1 cellular context compared by ENCODE assay signal in the genomic region with DNA sequence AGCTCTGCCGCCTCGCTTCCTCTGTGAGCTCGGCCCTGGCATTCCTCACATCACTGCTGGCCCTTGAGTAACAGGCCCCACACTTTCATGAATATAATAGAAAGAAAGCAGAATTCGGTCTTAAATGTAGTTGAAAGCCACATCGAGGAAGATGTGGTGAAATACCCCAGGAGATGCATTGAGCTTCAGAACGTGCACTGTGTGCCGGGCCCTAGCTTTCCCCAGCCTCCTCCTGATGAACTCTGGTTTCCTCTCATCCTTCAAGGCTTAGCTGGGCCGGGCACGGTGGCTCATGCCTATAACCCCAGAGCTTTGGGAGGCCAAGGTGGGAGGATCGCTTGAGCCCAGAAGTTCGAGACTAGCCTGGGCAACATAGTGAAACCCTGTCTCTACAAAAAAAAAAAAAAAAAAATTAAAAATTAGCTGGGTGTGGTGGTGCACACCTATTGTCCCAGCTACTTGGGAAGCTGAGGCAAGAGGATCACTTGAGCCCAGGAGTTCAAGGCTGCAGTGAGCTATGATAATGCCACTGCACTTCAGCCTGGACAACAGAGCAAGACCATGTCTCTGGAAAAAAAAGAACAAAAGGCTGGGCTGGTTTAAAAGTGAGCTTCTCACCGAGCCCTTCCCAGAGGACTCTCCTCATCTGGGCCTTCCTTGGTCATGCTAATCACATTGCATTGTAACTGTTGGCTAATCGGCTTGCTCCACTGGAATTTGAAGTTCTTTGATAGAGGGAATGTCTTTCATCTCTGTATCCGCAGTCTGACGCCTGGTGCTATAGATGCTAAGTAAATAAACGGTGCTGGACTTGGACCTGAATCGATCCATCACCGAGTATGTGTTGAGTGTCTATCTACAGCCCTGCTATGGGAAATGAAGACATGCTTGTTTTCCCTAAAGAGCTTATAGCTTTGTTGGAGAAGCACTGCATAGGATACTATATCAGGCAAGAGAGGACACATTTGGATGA.
TF ChIP-seq lines count a peak whose summit lies in the region.

No MANE protein-coding gene starts in this region.

TF ChIP-seq in HepG2, 621 proteins besides CTCF, POLR2A, EP300 and RAD21 (continued from another document and continues in another):
- TF ChIP-seq, protein P1, sequence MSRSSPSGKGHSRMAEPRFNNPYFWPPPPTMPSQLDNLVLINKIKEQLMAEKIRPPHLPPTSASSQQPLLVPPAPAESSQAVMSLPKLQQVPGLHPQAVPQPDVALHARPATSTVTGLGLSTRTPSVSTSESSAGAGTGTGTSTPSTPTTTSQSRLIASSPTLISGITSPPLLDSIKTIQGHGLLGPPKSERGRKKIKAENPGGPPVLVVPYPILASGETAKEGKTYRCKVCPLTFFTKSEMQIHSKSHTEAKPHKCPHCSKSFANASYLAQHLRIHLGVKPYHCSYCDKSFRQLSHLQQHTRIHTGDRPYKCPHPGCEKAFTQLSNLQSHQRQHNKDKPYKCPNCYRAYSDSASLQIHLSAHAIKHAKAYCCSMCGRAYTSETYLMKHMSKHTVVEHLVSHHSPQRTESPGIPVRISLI (CRISPR knock-in tag; IDR thresholded peaks at IDR 0.05; ENCODE audit: borderline replicate concordance): peak; percentile 91; the same call in 1 of the 2 replicates
- TF ChIP-seq NFIB (CRISPR knock-in tag; IDR thresholded peaks at IDR 0.05; ENCODE audit: borderline replicate concordance): no peak
- peak; percentile 75; the same call in 1 of the 2 replicates for TF ChIP-seq ZBTB14 (CRISPR knock-in tag; IDR thresholded peaks at IDR 0.05)
- peak; percentile 98 for TF ChIP-seq ELF3 (CRISPR knock-in tag; IDR thresholded peaks at IDR 0.05)
- TF ChIP-seq EZH2 (conservative IDR thresholded peaks at IDR 0.05; ENCODE audit: low read depth, low read length): no peak
- TF ChIP-seq ERF (CRISPR knock-in tag; IDR thresholded peaks at IDR 0.05): peak; percentile 98
- TF ChIP-seq, protein P2, sequence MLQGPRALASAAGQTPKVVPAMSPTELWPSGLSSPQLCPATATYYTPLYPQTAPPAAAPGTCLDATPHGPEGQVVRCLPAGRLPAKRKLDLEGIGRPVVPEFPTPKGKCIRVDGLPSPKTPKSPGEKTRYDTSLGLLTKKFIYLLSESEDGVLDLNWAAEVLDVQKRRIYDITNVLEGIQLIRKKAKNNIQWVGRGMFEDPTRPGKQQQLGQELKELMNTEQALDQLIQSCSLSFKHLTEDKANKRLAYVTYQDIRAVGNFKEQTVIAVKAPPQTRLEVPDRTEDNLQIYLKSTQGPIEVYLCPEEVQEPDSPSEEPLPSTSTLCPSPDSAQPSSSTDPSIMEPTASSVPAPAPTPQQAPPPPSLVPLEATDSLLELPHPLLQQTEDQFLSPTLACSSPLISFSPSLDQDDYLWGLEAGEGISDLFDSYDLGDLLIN (CRISPR knock-in tag; IDR thresholded peaks at IDR 0.05; ENCODE audit: borderline replicate concordance): peak; percentile 88; the same call in 1 of the 2 replicates
- no peak for TF ChIP-seq CBX2 (IDR thresholded peaks at IDR 0.05; ENCODE audit: low read depth, low read length)
- no peak for TF ChIP-seq CBX2 (CRISPR knock-in tag; IDR thresholded peaks at IDR 0.05; ENCODE audit: low read depth)
- TF ChIP-seq ZNF142 (CRISPR knock-in tag; IDR thresholded peaks at IDR 0.05): peak; percentile 90
- TF ChIP-seq ZNF430 (CRISPR knock-in tag; IDR thresholded peaks at IDR 0.05): peak; percentile 83; the same call in 1 of the 2 replicates
- TF ChIP-seq ZNF160 (CRISPR knock-in tag; IDR thresholded peaks at IDR 0.05): peak; percentile 86
- peak; percentile 18; the same call in 1 of the 2 replicates for TF ChIP-seq ZBTB38 (CRISPR knock-in tag; IDR thresholded peaks at IDR 0.05)
- no peak; the same call in 1 of the 2 replicates for TF ChIP-seq ZBTB7A (CRISPR knock-in tag; IDR thresholded peaks at IDR 0.05)
- no peak for TF ChIP-seq NFE2 (CRISPR knock-in tag; IDR thresholded peaks at IDR 0.05)
- peak; percentile 54 for TF ChIP-seq ZZZ3 (CRISPR knock-in tag; IDR thresholded peaks at IDR 0.05; ENCODE audit: borderline replicate concordance)
- peak; percentile 89; the same call in 1 of the 2 replicates for TF ChIP-seq ZNF281 (CRISPR knock-in tag; IDR thresholded peaks at IDR 0.05; ENCODE audit: borderline replicate concordance)
- peak; percentile 99 for TF ChIP-seq CEBPG (CRISPR knock-in tag; IDR thresholded peaks at IDR 0.05)
- 0 out of 2 replicates have a peak, but pooled peaks have one; percentile 46 for TF ChIP-seq GMEB2 (CRISPR knock-in tag; IDR thresholded peaks at IDR 0.05; ENCODE audit: low read depth)
- TF ChIP-seq ZKSCAN8 (CRISPR knock-in tag; IDR thresholded peaks at IDR 0.05; ENCODE audit: borderline replicate concordance): peak; percentile 98
- TF ChIP-seq CEBPB (IDR thresholded peaks at IDR 0.05; ENCODE audit: borderline replicate concordance, low read depth, low read length): peak; percentile 97
- TF ChIP-seq ZNF713 (CRISPR knock-in tag; IDR thresholded peaks at IDR 0.05): no peak; the same call in 1 of the 2 replicates
- TF ChIP-seq SRF (IDR thresholded peaks at IDR 0.05; ENCODE audit: low read depth, low read length): 0 out of 2 replicates have a peak, but pooled peaks have one; percentile 36
- TF ChIP-seq ZNF607 (CRISPR knock-in tag; IDR thresholded peaks at IDR 0.05; ENCODE audit: borderline replicate concordance): peak; percentile 98; the same call in 1 of the 2 replicates
- TF ChIP-seq ZNF792 (CRISPR knock-in tag; IDR thresholded peaks at IDR 0.05): peak; percentile 98
- peak; percentile 69; the same call in 1 of the 2 replicates for TF ChIP-seq TMF1 (CRISPR knock-in tag; IDR thresholded peaks at IDR 0.05; ENCODE audit: low read depth)
- TF ChIP-seq RNF219 (CRISPR knock-in tag; IDR thresholded peaks at IDR 0.05): peak; percentile 99
- TF ChIP-seq KDM6A (CRISPR knock-in tag; IDR thresholded peaks at IDR 0.05; ENCODE audit: low read depth): peak; percentile 100
- TF ChIP-seq, protein P3, sequence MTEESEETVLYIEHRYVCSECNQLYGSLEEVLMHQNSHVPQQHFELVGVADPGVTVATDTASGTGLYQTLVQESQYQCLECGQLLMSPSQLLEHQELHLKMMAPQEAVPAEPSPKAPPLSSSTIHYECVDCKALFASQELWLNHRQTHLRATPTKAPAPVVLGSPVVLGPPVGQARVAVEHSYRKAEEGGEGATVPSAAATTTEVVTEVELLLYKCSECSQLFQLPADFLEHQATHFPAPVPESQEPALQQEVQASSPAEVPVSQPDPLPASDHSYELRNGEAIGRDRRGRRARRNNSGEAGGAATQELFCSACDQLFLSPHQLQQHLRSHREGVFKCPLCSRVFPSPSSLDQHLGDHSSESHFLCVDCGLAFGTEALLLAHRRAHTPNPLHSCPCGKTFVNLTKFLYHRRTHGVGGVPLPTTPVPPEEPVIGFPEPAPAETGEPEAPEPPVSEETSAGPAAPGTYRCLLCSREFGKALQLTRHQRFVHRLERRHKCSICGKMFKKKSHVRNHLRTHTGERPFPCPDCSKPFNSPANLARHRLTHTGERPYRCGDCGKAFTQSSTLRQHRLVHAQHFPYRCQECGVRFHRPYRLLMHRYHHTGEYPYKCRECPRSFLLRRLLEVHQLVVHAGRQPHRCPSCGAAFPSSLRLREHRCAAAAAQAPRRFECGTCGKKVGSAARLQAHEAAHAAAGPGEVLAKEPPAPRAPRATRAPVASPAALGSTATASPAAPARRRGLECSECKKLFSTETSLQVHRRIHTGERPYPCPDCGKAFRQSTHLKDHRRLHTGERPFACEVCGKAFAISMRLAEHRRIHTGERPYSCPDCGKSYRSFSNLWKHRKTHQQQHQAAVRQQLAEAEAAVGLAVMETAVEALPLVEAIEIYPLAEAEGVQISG (CRISPR knock-in tag; IDR thresholded peaks at IDR 0.05): peak; percentile 92
- TF ChIP-seq ZFP62 (CRISPR knock-in tag; IDR thresholded peaks at IDR 0.05): no peak
- TF ChIP-seq ZNF263 (CRISPR knock-in tag; IDR thresholded peaks at IDR 0.05): peak; percentile 81
- TF ChIP-seq KDM4B (CRISPR knock-in tag; IDR thresholded peaks at IDR 0.05): peak; percentile 99
- no peak for TF ChIP-seq ZNF296 (CRISPR knock-in tag; conservative IDR thresholded peaks at IDR 0.05)
